ENCODE assay signal across 15 cellular contexts in the genomic region with DNA sequence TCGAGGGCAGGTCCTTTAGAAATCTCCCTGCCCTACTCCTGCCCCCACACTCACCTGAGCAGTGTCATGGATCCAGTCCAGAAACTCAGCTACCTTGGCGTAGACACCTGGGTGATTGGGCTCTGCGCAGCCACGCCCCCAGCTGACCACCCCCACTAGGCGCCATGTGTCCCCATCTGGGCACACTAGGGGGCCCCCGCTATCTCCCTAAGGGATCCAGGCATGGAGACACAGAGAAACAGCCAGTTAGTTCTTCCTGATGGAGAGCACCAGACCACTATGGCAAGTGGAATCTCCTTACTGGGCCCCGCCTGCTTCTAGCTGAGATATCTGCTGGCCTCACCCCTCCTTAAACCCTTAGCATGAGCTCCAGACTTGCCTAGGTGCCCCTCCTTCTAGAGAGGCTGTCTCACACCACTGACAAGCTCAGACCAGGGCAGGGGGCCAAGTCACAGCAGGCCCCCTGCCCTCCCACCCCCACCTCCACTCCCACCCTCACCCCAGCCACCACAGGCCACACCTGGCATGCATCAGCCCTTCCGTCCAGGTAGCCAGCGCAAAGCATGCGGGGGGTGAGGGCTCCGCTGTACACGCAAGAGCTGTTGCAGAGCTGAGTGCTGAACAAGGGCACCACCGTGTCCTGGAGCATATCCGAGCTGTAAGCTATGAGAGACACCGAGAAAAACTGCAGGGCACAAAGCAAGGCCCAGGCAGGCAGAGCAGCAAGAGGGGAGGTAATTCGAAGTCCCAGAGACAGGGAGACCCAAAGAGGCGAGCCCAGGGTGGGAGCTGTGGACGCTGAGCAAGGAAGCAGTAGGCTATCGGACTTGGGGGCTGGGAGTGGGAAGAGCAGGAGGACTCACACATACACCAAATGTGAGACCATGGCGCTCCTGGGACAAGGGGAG. TPM values are rescaled to one million over a fixed set of nuclear protein-coding genes. Genes with fewer than 3 reads are reported as not detected.
A peak's percentile ranks its signal among the peaks of the same experiment; 100 is the strongest.
DNase-seq lines count a peak whose midpoint lies in the region; ATAC-seq and TF ChIP-seq lines count a peak whose summit lies in the region.
"Had no signal": no experiment of that assay in that cellular context is flagged by ENCODE, and none has a peak within 500 bp of the region (broad histone marks: within the 10 kb centered on the region; RNA-seq: fewer than 3 reads in every experiment).

No MANE protein-coding gene starts in this region.

- H3K27ac ChIP-seq in HCT116 (ENCODE audit: low read depth, low read length) (peak overlapping the region; percentile 75), PC-9 (no peak overlapping the region)

- no peak for TF ChIP-seq RAD21 in HCT116 (IDR thresholded peaks at IDR 0.05; ENCODE audit: low read depth)

- ATAC-seq in HCT116 (peak; percentile 39), sciatic nerve (peak; percentile 13), HG03571 (IDR thresholded peaks at IDR 0.05; ENCODE audit: unreplicated experiment) (no peak)
- ATAC-seq: T-cell had no signal

- no peak overlapping the region for H2AFZ ChIP-seq in HCT116 (ENCODE audit: low read depth, low read length, poor library complexity, severe bottlenecking)
- no peak overlapping the region; the same call in 1 of the 2 replicates for H2AFZ ChIP-seq in PC-9

- RAD21 ChIA-PET in HCT116 (lab: Charles Lee; ENCODE audit: low non-redundant PET in 1 of 2, low total read pairs in 2 of 2, uncharacterized antibody in 2 of 2, unreplicated experiment in 2 of 2): no interaction called here

- TSS peak; percentile 88 for BruUV-seq in HCT116 (replicated peaks; lab: Mats Ljungman, UMichigan)
- BruUV-seq in PC-9 (replicated peaks; lab: Mats Ljungman, UMichigan): TSS peak; percentile 50

- CTCF ChIA-PET in HCT116 (lab: Charles Lee): interaction anchor here (0.6 to 1.2 kb wide), 2 partner anchors 41 to 135 kb away, joined by 3 read pairs; no protein-coding TSS in a partner anchor
- CTCF ChIA-PET in PC-9 (lab: Charles Lee): no interaction called here

- H3K36me3 ChIP-seq in HCT116 (ENCODE audit: control insufficient read depth in 1 of 2, insufficient read depth in 2 of 2, low read length in 2 of 2) (no peaks in the 10 kb centered on the region), PC-9 (ENCODE audit: low read depth) (no peaks in the 10 kb centered on the region)

- no peak for TF ChIP-seq CTCF in HCT116 (IDR thresholded peaks at IDR 0.05 in 2 of 3, conservative IDR thresholded peaks at IDR 0.05 in 1 of 3; ENCODE audit: borderline replicate concordance in 1 of 3, insufficient read depth in 1 of 3, low read depth in 2 of 3, low read length in 2 of 3)
- no peak for TF ChIP-seq CTCF in PC-9 (conservative IDR thresholded peaks at IDR 0.05)

- TF ChIP-seq POLR2A in HCT116 (IDR thresholded peaks at IDR 0.05; ENCODE audit: borderline replicate concordance, extremely low read depth, insufficient read depth, insufficient read length): no peak
- TF ChIP-seq POLR2A in erythroblast (IDR thresholded peaks at IDR 0.05; ENCODE audit: low read length): no peak

- POLR2A ChIA-PET in HCT116 (lab: Charles Lee) (no interaction called here), PC-9 (lab: Charles Lee; ENCODE audit: unreplicated experiment) (no interaction called here)

- DNase-seq in HCT116 (ENCODE audit: low read depth, low spot score): peak; percentile 3
- no peak for DNase-seq in PC-9
- peak; percentile 39 to 47 for DNase-seq in erythroblast (lab: John Stamatoyannopoulos, UW)
- no peak for DNase-seq in sciatic nerve (ENCODE audit: low spot score)
- DNase-seq in NCI-H82 treated with DMSO at 0.1 percent for 48 hours (lab: John Stamatoyannopoulos, UW; ENCODE audit: unreplicated experiment): no peak
- DNase-seq in NCI-H1930 (lab: John Stamatoyannopoulos, UW): no peak
- no peak for DNase-seq in putamen (ENCODE audit: low spot score)
- DNase-seq: activated CD4-positive, alpha-beta T cell treated with anti-CD3 and anti-CD28 coated beads, Interleukin-2, amount 50 U/mL, for 1 hour; activated naive CD4-positive, alpha-beta T cell treated with anti-CD3 and anti-CD28 coated beads, Interleukin-2, amount 50 U/mL, for 16 hours; hippocampal formation; NCI-H1105 treated with DMSO at 0.1 percent for 48 hours; NCI-H2171 treated with DMSO at 0.1 percent for 48 hours had no signal

- H3K27me3 ChIP-seq in HCT116 (ENCODE audit: insufficient read depth, low read length) (no peaks in the 10 kb centered on the region), PC-9 (ENCODE audit: insufficient read depth, low read depth) (peaks cover 3% of the 10 kb centered on the region; the same call in 1 of the 2 replicates)

- H3K4me3 ChIP-seq in HCT116 (replicated peaks in 1 of 2; ENCODE audit: low read depth in 1 of 2, low read length in 2 of 2): peak overlapping the region; percentile 5 to 38
- no peak overlapping the region for H3K4me3 ChIP-seq in PC-9

- H3K79me2 ChIP-seq in HCT116 (ENCODE audit: insufficient read depth, low read length): no peaks in the 10 kb centered on the region
- H3K79me2 ChIP-seq in PC-9 (ENCODE audit: low read depth): no peaks in the 10 kb centered on the region

- H4K20me1 ChIP-seq in HCT116 (ENCODE audit: insufficient read depth): no peaks in the 10 kb centered on the region
- H4K20me1 ChIP-seq in PC-9 (ENCODE audit: insufficient read depth): no peaks in the 10 kb centered on the region

- peaks cover 21 to 23% of the 10 kb centered on the region in 2 experiments for H3K4me1 ChIP-seq in HCT116 (ENCODE audit: control insufficient read depth in 1 of 2, insufficient read depth in 2 of 2, low read length in 2 of 2)
- peaks cover 12% of the 10 kb centered on the region for H3K4me1 ChIP-seq in PC-9 (replicated peaks; ENCODE audit: insufficient read depth)

- peak overlapping the region; percentile 60 for H3K9ac ChIP-seq in HCT116 (ENCODE audit: low read length)

- H3K9me3 ChIP-seq in HCT116 (ENCODE audit: control insufficient read depth in 1 of 2, insufficient read depth in 1 of 2, low read depth in 1 of 2, low read length in 2 of 2): no peaks in the 10 kb centered on the region
- no peaks in the 10 kb centered on the region for H3K9me3 ChIP-seq in PC-9 (ENCODE audit: insufficient read depth, low read depth)

- peak overlapping the region; percentile 84 for H3K4me2 ChIP-seq in HCT116 (ENCODE audit: low read length)
- H3K4me2 ChIP-seq in PC-9: 0 out of 2 replicates have a peak overlapping the region, but pooled peaks have one; percentile 20

- H3K9me2 ChIP-seq in HCT116 (ENCODE audit: insufficient read depth) (no peaks in the 10 kb centered on the region), PC-9 (ENCODE audit: insufficient read depth) (no peaks in the 10 kb centered on the region)

- intact Hi-C loops in HCT116 (cut with micrococcal nuclease) (no loop called here), PC-9 (cut with micrococcal nuclease; ENCODE audit: unreplicated experiment) (no loop called here), sciatic nerve (cut with DNase I) (no loop called here)

- H3F3A ChIP-seq in PC-9 (ENCODE audit: insufficient read depth, low read depth): no peaks in the 10 kb centered on the region

TF ChIP-seq in HCT116, 20 proteins besides CTCF, POLR2A, EP300 and RAD21:
- TF ChIP-seq, protein P1, sequence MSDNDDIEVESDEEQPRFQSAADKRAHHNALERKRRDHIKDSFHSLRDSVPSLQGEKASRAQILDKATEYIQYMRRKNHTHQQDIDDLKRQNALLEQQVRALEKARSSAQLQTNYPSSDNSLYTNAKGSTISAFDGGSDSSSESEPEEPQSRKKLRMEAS (IDR thresholded peaks at IDR 0.05): no peak
- TF ChIP-seq CBX3 (IDR thresholded peaks at IDR 0.05; ENCODE audit: low read depth) (no peak), EZH2phosphoT487 (IDR thresholded peaks at IDR 0.05; ENCODE audit: borderline replicate concordance) (no peak), JUND (IDR thresholded peaks at IDR 0.05) (no peak), SIN3A (IDR thresholded peaks at IDR 0.05; ENCODE audit: low read depth) (no peak)
- TF ChIP-seq, protein P2, sequence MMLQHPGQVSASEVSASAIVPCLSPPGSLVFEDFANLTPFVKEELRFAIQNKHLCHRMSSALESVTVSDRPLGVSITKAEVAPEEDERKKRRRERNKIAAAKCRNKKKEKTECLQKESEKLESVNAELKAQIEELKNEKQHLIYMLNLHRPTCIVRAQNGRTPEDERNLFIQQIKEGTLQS (IDR thresholded peaks at IDR 0.05): no peak
- TF ChIP-seq, protein P3, sequence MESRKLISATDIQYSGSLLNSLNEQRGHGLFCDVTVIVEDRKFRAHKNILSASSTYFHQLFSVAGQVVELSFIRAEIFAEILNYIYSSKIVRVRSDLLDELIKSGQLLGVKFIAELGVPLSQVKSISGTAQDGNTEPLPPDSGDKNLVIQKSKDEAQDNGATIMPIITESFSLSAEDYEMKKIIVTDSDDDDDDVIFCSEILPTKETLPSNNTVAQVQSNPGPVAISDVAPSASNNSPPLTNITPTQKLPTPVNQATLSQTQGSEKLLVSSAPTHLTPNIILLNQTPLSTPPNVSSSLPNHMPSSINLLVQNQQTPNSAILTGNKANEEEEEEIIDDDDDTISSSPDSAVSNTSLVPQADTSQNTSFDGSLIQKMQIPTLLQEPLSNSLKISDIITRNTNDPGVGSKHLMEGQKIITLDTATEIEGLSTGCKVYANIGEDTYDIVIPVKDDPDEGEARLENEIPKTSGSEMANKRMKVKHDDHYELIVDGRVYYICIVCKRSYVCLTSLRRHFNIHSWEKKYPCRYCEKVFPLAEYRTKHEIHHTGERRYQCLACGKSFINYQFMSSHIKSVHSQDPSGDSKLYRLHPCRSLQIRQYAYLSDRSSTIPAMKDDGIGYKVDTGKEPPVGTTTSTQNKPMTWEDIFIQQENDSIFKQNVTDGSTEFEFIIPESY (IDR thresholded peaks at IDR 0.05; ENCODE audit: extremely low read depth, insufficient replicate concordance, low read length): no peak
TF ChIP-seq in HCT116: peak in this region for 0.

RNA-seq across cellular contexts. Expression of a gene that starts 16.1 kb away (rescaled TPM):
- total RNA-seq in HCT116 (2021; ENCODE audit: unreplicated experiment): 0.71 TPM
- 0.17 and 0.25 TPM in 2 replicates for polyA plus RNA-seq in HCT116 (2012)
- 0.33 and 0.83 TPM in 2 replicates for total RNA-seq in PC-9 (2021)
- 35.0 TPM for total RNA-seq in sciatic nerve
- total RNA-seq: kidney epithelial cell had no signal

Comparison
In these comparisons a context has a peak if more than half of its experiments do, and no peak if none do; other contexts are left out.
1. DNase-seq: peak in HCT116 (single experiment) and erythroblast (2 of 2); none in PC-9 (0 of 2), sciatic nerve (single experiment), NCI-H82 treated with DMSO at 0.1 percent for 48 hours (single experiment), NCI-H1930 (0 of 2) and putamen (single experiment).
2. RNA of a gene that starts 16.1 kb away (total RNA-seq): 35.0 TPM in sciatic nerve (single experiment); 0.33 to 0.83 TPM in PC-9 and 0.71 TPM in HCT116 (single experiment); every median in the first group is over 10 times any median in the second.